12 cellular contexts compared by ENCODE assay signal in genomic region chr15:66761723-66762595, GRCh38. TPM values are rescaled to one million over a fixed set of nuclear protein-coding genes. Genes with fewer than 3 reads are reported as not detected.
DNase-seq lines count a peak whose midpoint lies in the region; ATAC-seq, FAIRE-seq and TF ChIP-seq lines count a peak whose summit lies in the region.
"Had no signal": no experiment of that assay in that cellular context is flagged by ENCODE, and none has a peak within 500 bp of the region (broad histone marks: within the 10 kb centered on the region; RNA-seq: fewer than 3 reads in every experiment).

No MANE protein-coding gene starts in this region.

- CTCF ChIA-PET in HepG2 (lab: Yijun Ruan, JAX; ENCODE audit: low intra/inter-chr PET ratio, low total read pairs), result no interaction called here

- H3K27me3 ChIP-seq in liver (ENCODE audit: control insufficient read depth in 4 of 4, insufficient read depth in 4 of 4, low read length in 3 of 4) (no peaks in the 10 kb centered on the region), HepG2 (ENCODE audit: control insufficient read depth in 1 of 2, insufficient read depth in 2 of 2, low read length in 2 of 2) (no peaks in the 10 kb centered on the region), aorta (ENCODE audit: control insufficient read depth in 1 of 2, insufficient read depth in 2 of 2, low read length in 1 of 2) (no peaks in the 10 kb centered on the region), dorsolateral prefrontal cortex (peaks cover 0 to 11% (median 0%) of the 10 kb centered on the region in 45 donors)

- H3K79me2 ChIP-seq in HepG2 (ENCODE audit: insufficient read depth, low read length), result no peaks in the 10 kb centered on the region

- in situ Hi-C loops in HepG2 (cut with HindIII; ENCODE audit: extremely low pct_ligation_motif_present, low pct_unique_long_range_greater_than_20kb), result no loop called here

- no peak for TF ChIP-seq POLR2A in HepG2 (IDR thresholded peaks at IDR 0.05; ENCODE audit: insufficient read depth in 1 of 2, low read depth in 2 of 2, low read length in 2 of 2)

- peak overlapping the region; percentile 38 for H3K4me3 Mint-ChIP-seq in mesothelial cell of epicardium

- no peak for ATAC-seq in HepG2
- ATAC-seq in aorta (ENCODE audit: low FRiP score), result no peak
- ATAC-seq in HG02759 (IDR thresholded peaks at IDR 0.05; ENCODE audit: unreplicated experiment), result no peak

- no peak overlapping the region for H3K9ac ChIP-seq in liver (ENCODE audit: low read depth in 1 of 2, low read length in 2 of 2)
- no peak overlapping the region for H3K9ac ChIP-seq in HepG2 (ENCODE audit: insufficient read depth, low read depth, low read length)

- H3K9me3 Mint-ChIP-seq in mesothelial cell of epicardium, result no peaks in the 10 kb centered on the region

- H3K4me2 ChIP-seq in HepG2 (ENCODE audit: low read depth, low read length), result no peak overlapping the region

- H3K27ac ChIP-seq in liver (ENCODE audit: low read depth in 1 of 2, low read length in 2 of 2) (peak overlapping the region; percentile 48 to 71), HepG2 (ENCODE audit: extremely low read length, insufficient read depth, low read length) (no peak overlapping the region), aorta (ENCODE audit: low read depth in 1 of 2, low read length in 2 of 2) (peak overlapping the region; percentile 29 to 72), dorsolateral prefrontal cortex (peak overlapping the region in 8 of 59 donors; percentile 1 to 69 (median 57))

- no peaks in the 10 kb centered on the region for H3K27me3 Mint-ChIP-seq in mesothelial cell of epicardium (ENCODE audit: low read depth)

- 75% methylated on average over 17 of the region's 17 CpGs for WGBS in liver
- WGBS in HepG2 (ENCODE audit: low lambda C conversion rate), result 95% methylated on average over 17 of the region's 17 CpGs
- 55 to 59% methylated on average over 17 of the region's 17 CpGs for WGBS in aorta, 2 donors

- TF ChIP-seq EP300 in HepG2 (IDR thresholded peaks at IDR 0.05; ENCODE audit: low read depth in 2 of 2, low read length in 2 of 2), result no peak
- TF ChIP-seq EP300 in HepG2 (CRISPR knock-in tag; IDR thresholded peaks at IDR 0.05; ENCODE audit: borderline replicate concordance), result no peak

- TF ChIP-seq RAD21 in liver (IDR thresholded peaks at IDR 0.05), result no peak
- no peak for TF ChIP-seq RAD21 in HepG2 (CRISPR knock-in tag; IDR thresholded peaks at IDR 0.05)

- BruUV-seq in HepG2 (replicated peaks; lab: Mats Ljungman, UMichigan), result no TSS peak

- DNase-seq in HepG2 (ENCODE audit: low spot score) (no peak), cardiac fibroblast (ENCODE audit: low read depth in 2 of 2) (peak; percentile 33 to 62), mesothelial cell of epicardium (ENCODE audit: low spot score in 2 of 2, unreplicated experiment in 2 of 2) (no peak), aorta (peak; percentile 53 to 72), dorsolateral prefrontal cortex (no peak), NCI-H2196 treated with DMSO at 0.1 percent for 48 hours (lab: John Stamatoyannopoulos, UW; ENCODE audit: unreplicated experiment) (no peak)
- DNase-seq: AML-193; mucosa of descending colon; stimulated activated CD4-positive, alpha-beta T cell treated with anti-CD3 and anti-CD28 coated beads, Interleukin-4, amount 100 ng/mL, for 1 hour; T-helper 2 cell had no signal

- peaks cover 97% of the 10 kb centered on the region for H3K4me1 Mint-ChIP-seq in mesothelial cell of epicardium

- peak overlapping the region; percentile 98 for H3K27ac Mint-ChIP-seq in mesothelial cell of epicardium

- no peak for FAIRE-seq in HepG2 (lab: Jason Lieb, UNC)

- H2AFZ ChIP-seq in HepG2 (ENCODE audit: low read length), result no peak overlapping the region

- H3K4me3 ChIP-seq in liver (ENCODE audit: low read depth in 1 of 3, low read length in 3 of 3), result no peak overlapping the region
- no peak overlapping the region for H3K4me3 ChIP-seq in HepG2 (replicated peaks in 1 of 3; ENCODE audit: insufficient read depth in 1 of 3, low read depth in 2 of 3, low read length in 3 of 3)
- no peak overlapping the region for H3K4me3 ChIP-seq in cardiac fibroblast (replicated peaks in 1 of 2; ENCODE audit: low read depth in 2 of 2, low read length in 2 of 2)
- no peak overlapping the region for H3K4me3 ChIP-seq in aorta (ENCODE audit: low read length in 2 of 2)
- no peak overlapping the region for H3K4me3 ChIP-seq in dorsolateral prefrontal cortex
- H3K4me3 ChIP-seq: mucosa of descending colon had no signal

- TF ChIP-seq CTCF in liver (IDR thresholded peaks at IDR 0.05; ENCODE audit: low read depth, low read length, missing input control) (no peak), HepG2 (CRISPR knock-in tag; IDR thresholded peaks at IDR 0.05) (no peak), cardiac fibroblast (IDR thresholded peaks at IDR 0.05; ENCODE audit: low read depth, low read length) (no peak), mesothelial cell of epicardium (IDR thresholded peaks at IDR 0.05; ENCODE audit: unreplicated experiment) (no peak), dorsolateral prefrontal cortex (IDR thresholded peaks at IDR 0.05 in 54 of 56, conservative IDR thresholded peaks at IDR 0.05 in 2 of 56; ENCODE audit: low read depth in 1 of 56, partially characterized antibody in 56 of 56) (no peak)

- no peaks in the 10 kb centered on the region for H3K9me3 ChIP-seq in liver (ENCODE audit: control insufficient read depth in 4 of 4, low read length in 3 of 4)
- H3K9me3 ChIP-seq in HepG2 (ENCODE audit: low read length), result no peaks in the 10 kb centered on the region
- H3K9me3 ChIP-seq in aorta (ENCODE audit: control insufficient read depth, low read length), result no peaks in the 10 kb centered on the region
- H3K9me3 ChIP-seq: mucosa of descending colon had no signal

- POLR2A ChIA-PET in HepG2 (lab: Yijun Ruan, JAX), result no interaction called here

- intact Hi-C loops in HepG2 (cut with micrococcal nuclease; ENCODE audit: unreplicated experiment) (no loop called here), aorta (cut with DNase I) (no loop called here), dorsolateral prefrontal cortex (cut with DNase I) (no loop called here)

- H4K20me1 ChIP-seq in HepG2 (ENCODE audit: insufficient read depth, low read length), result no peaks in the 10 kb centered on the region

- no peaks in the 10 kb centered on the region for H3K36me3 Mint-ChIP-seq in mesothelial cell of epicardium

- H3K4me1 ChIP-seq in liver (ENCODE audit: control insufficient read depth in 4 of 4, insufficient read depth in 4 of 4, low read length in 3 of 4), result peaks cover 21 to 54% (median 35%) of the 10 kb centered on the region in 4 donors
- H3K4me1 ChIP-seq in HepG2 (ENCODE audit: insufficient read depth, low read length), result peaks cover 63% of the 10 kb centered on the region
- peaks cover 5 to 7% of the 10 kb centered on the region in 2 donors for H3K4me1 ChIP-seq in aorta (ENCODE audit: control insufficient read depth in 1 of 2, insufficient read depth in 2 of 2, low read length in 2 of 2)

- H3K36me3 ChIP-seq in liver (ENCODE audit: control insufficient read depth in 4 of 4, insufficient read depth in 3 of 4, low read depth in 1 of 4, low read length in 3 of 4) (no peaks in the 10 kb centered on the region), HepG2 (replicated peaks in 1 of 2; ENCODE audit: control insufficient read depth in 1 of 2, insufficient read depth in 2 of 2, low read length in 2 of 2) (no peaks in the 10 kb centered on the region), aorta (ENCODE audit: control insufficient read depth in 1 of 2, insufficient read depth in 2 of 2, low read length in 1 of 2) (no peaks in the 10 kb centered on the region)

TF ChIP-seq in liver, 16 proteins besides CTCF, POLR2A, EP300 and RAD21:
- TF ChIP-seq SP1 (IDR thresholded peaks at IDR 0.05), result no peak

TF ChIP-seq in HepG2, 621 proteins besides CTCF, POLR2A, EP300 and RAD21 (continues in another document):
- no peak for TF ChIP-seq SALL1 (CRISPR knock-in tag; IDR thresholded peaks at IDR 0.05)
- TF ChIP-seq ZBTB43 (CRISPR knock-in tag; conservative IDR thresholded peaks at IDR 0.05), result no peak
- TF ChIP-seq TP53 (CRISPR knock-in tag; conservative IDR thresholded peaks at IDR 0.05), result no peak

RNA-seq across cellular contexts. Expression of gene SMAD6, which starts 59.9 kb away (rescaled TPM):
- total RNA-seq in liver (10 to 100 TPM; 14.1 to 15.1 TPM), HepG2 (2016; rRNA removed; fragmentation: Illumina TruSeq; extraction: Trizol) (2.6 and 4.4 TPM in 2 replicates), mesothelial cell of epicardium (164 to 176 TPM (median 176 TPM) in 3 replicates), aorta (10 to 100 TPM; 34.8 to 92.0 TPM), dorsolateral prefrontal cortex (10 to 100 TPM in 55 of 120 experiments, 1 to 10 TPM in 65; 2.4 to 31.5 (median 9.5) TPM)
- polyA plus RNA-seq in liver (1 to 10 TPM; 1.2 to 7.9 TPM), HepG2 (2011; rRNA removed) (3.1 and 3.3 TPM in 2 replicates), aorta (10 to 100 TPM in 1 of 2 donors, 1 to 10 TPM in 1; 7.1 to 14.3 TPM)
- total RNA-seq in HepG2 (2016; cell fraction: cytosol; rRNA removed; fragmentation: Illumina TruSeq; extraction: Trizol; ENCODE audit: low read depth), result 0.79 and 0.91 TPM in 2 replicates
- total RNA-seq in HepG2 (2016; cell fraction: insoluble cytoplasmic fraction; rRNA removed; fragmentation: Illumina TruSeq; extraction: Trizol), result 2.3 and 4.5 TPM in 2 replicates
- 2.0 and 2.2 TPM in 2 replicates for total RNA-seq in HepG2 (2016; cell fraction: membrane; rRNA removed; fragmentation: Illumina TruSeq; extraction: Trizol)
- 7.0 and 9.1 TPM in 2 replicates for total RNA-seq in HepG2 (2016; cell fraction: nucleus; rRNA removed; fragmentation: Illumina TruSeq; extraction: Trizol)
- polyA plus RNA-seq in HepG2 (2011; cell fraction: cytosol; rRNA removed), result 1.3 and 2.9 TPM in 2 replicates
- 6.7 and 14.1 TPM in 2 replicates for polyA plus RNA-seq in HepG2 (2011; cell fraction: nucleus; rRNA removed)
- polyA plus RNA-seq in HepG2 (2012), result 3.3 and 3.9 TPM in 2 replicates
- polyA plus RNA-seq in HepG2 (2016; cell fraction: cytosol; fragmentation: Illumina TruSeq; extraction: Trizol; ENCODE audit: low read depth), result 1.1 and 2.0 TPM in 2 replicates
- 2.3 and 2.9 TPM in 2 replicates for polyA plus RNA-seq in HepG2 (2016; cell fraction: insoluble cytoplasmic fraction; fragmentation: Illumina TruSeq; extraction: Trizol; ENCODE audit: low read depth)
- polyA plus RNA-seq in HepG2 (2016; cell fraction: membrane; fragmentation: Illumina TruSeq; extraction: Trizol; ENCODE audit: low read depth), result 1.5 and 2.1 TPM in 2 replicates
- polyA plus RNA-seq in HepG2 (2016; cell fraction: nucleus; fragmentation: Illumina TruSeq; extraction: Trizol; ENCODE audit: insufficient read depth, low read depth), result 7.1 and 8.1 TPM in 2 replicates
- polyA minus RNA-seq in HepG2 (2011; rRNA and poly(A)+ RNA removed; ENCODE audit: low replicate concordance), result 19.3 and 109 TPM in 2 replicates
- polyA minus RNA-seq in HepG2 (2011; cell fraction: cytosol; rRNA and poly(A)+ RNA removed), result 5.3 and 5.6 TPM in 2 replicates
- polyA minus RNA-seq in HepG2 (2011; cell fraction: nucleus; rRNA and poly(A)+ RNA removed), result 11.7 and 25.1 TPM in 2 replicates

Comparison
In these comparisons a context has a peak if more than half of its experiments do, and no peak if none do; other contexts are left out.
1. DNase-seq: peak in cardiac fibroblast (2 of 2) and aorta (2 of 2); none in HepG2 (single experiment), mesothelial cell of epicardium (0 of 2), dorsolateral prefrontal cortex (0 of 10) and NCI-H2196 treated with DMSO at 0.1 percent for 48 hours (single experiment).